ENCODE assay signal across 8 cellular contexts in the genomic region with DNA sequence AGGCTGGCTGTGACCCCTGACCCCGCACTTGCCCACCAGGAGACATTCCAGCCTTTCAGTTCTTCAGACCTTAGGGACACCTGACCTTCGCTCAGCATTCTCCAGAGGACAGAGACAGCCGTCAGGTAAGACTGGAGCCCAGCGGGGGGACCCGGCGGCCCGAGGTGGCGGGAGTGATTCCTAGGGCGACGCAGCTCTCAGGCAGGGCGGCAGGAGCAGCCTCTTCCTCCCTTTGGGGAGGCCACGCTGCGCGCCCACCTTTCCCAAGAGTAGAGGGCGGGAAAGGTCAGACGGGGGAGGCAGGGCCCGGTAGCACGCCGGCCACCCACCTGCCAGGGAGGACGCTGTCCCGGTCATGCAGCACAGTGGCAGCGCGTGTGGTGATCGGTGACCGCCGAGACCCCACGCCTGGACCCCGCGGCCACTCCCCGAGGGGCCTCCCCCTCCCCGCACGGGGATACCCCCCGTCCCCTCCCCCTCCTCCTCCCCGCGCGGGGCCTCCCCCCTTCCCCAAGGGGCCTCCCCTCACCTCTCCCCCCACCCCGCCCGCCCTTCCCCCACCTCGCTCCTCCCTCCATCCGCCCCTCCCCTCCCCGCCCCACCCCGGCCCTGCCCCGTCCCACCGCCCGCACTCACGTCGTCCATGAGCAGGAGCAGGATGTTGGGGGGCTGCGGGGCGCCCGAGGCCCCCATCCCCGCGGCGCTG. TPM values are rescaled to one million over a fixed set of nuclear protein-coding genes. Genes with fewer than 3 reads are reported as not detected.
A peak's percentile ranks its signal among the peaks of the same experiment; 100 is the strongest.
DNase-seq lines count a peak whose midpoint lies in the region; ATAC-seq and TF ChIP-seq lines count a peak whose summit lies in the region.

No MANE protein-coding gene starts in this region.

- H3K27ac ChIP-seq in left ventricle myocardium inferior (replicated peaks), result peak overlapping the region; percentile 92

- no peaks in the 10 kb centered on the region for H3K27me3 ChIP-seq in left ventricle myocardium inferior (ENCODE audit: low read depth)

- peak overlapping the region; percentile 98 for H3K4me3 ChIP-seq in left ventricle myocardium inferior
- peak overlapping the region; percentile 96 for H3K4me3 ChIP-seq in skeletal muscle cell (ENCODE audit: low read depth, low read length)

- peak; percentile 26 for DNase-seq in stimulated activated CD4-positive, alpha-beta T cell treated with anti-CD3 and anti-CD28 coated beads, Interleukin-15, amount 100 ng/mL, for 24 hours
- DNase-seq in stimulated activated CD4-positive, alpha-beta T cell treated with anti-CD3 and anti-CD28 coated beads, Interleukin-12 subunit alpha, Interleukin-12 subunit beta, amount 100 ng/mL, for 4 hours, result no peak
- DNase-seq in activated CD8-positive, alpha-beta memory T cell treated with anti-CD3 and anti-CD28 coated beads, Interleukin-2, amount 50 U/mL, for 48 hours, result peak; percentile 64
- DNase-seq in left ventricle myocardium inferior, result no peak
- DNase-seq in skeletal muscle cell (ENCODE audit: low read depth), result no peak
- DNase-seq in DMS 273 treated with DMSO at 0.1 percent for 48 hours (lab: John Stamatoyannopoulos, UW), result no peak
- no peak for DNase-seq in cerebellar nuclear complex (lab: John Stamatoyannopoulos, UW)

- no peaks in the 10 kb centered on the region for H3K9me3 ChIP-seq in left ventricle myocardium inferior (replicated peaks)

- peaks cover 21% of the 10 kb centered on the region for H3K36me3 ChIP-seq in left ventricle myocardium inferior

- peaks cover 32% of the 10 kb centered on the region for H3K4me1 ChIP-seq in left ventricle myocardium inferior

- no peak for TF ChIP-seq CTCF in left ventricle myocardium inferior (IDR thresholded peaks at IDR 0.05; ENCODE audit: borderline replicate concordance)

- no peak for ATAC-seq in HG03439 (IDR thresholded peaks at IDR 0.05; ENCODE audit: unreplicated experiment)

- intact Hi-C loops in left ventricle myocardium inferior (cut with micrococcal nuclease), result no loop called here

RNA-seq across cellular contexts. Expression of gene GALNS, which starts 0.5 kb away (rescaled TPM):
- 15.5 TPM for total RNA-seq in left ventricle myocardium inferior

RNA-seq across cellular contexts. Expression of gene TRAPPC2L, which starts 0.7 kb away (rescaled TPM):
- total RNA-seq in left ventricle myocardium inferior, result 52.7 TPM

RNA-seq across cellular contexts. Expression of gene PABPN1L, which starts 10.2 kb away (rescaled TPM):
- total RNA-seq in left ventricle myocardium inferior, result not detected

RNA-seq across cellular contexts. Expression of gene APRT, which starts 44.5 kb away (rescaled TPM):
- 39.2 TPM for total RNA-seq in left ventricle myocardium inferior

RNA-seq across cellular contexts. Expression of gene CDT1, which starts 52.7 kb away (rescaled TPM):
- 0.63 TPM for total RNA-seq in left ventricle myocardium inferior

Comparison
In these comparisons a context has a peak if more than half of its experiments do, and no peak if none do; other contexts are left out.
1. DNase-seq: peak in stimulated activated CD4-positive, alpha-beta T cell treated with anti-CD3 and anti-CD28 coated beads, Interleukin-15, amount 100 ng/mL, for 24 hours (single experiment) and activated CD8-positive, alpha-beta memory T cell treated with anti-CD3 and anti-CD28 coated beads, Interleukin-2, amount 50 U/mL, for 48 hours (single experiment); none in stimulated activated CD4-positive, alpha-beta T cell treated with anti-CD3 and anti-CD28 coated beads, Interleukin-12 subunit alpha, Interleukin-12 subunit beta, amount 100 ng/mL, for 4 hours (single experiment), left ventricle myocardium inferior (single experiment), skeletal muscle cell (single experiment), DMS 273 treated with DMSO at 0.1 percent for 48 hours (single experiment) and cerebellar nuclear complex (0 of 2).